In genomic region chr20:59772373-59772705, GRCh38 we compare ENCODE assay signal across 20 cellular contexts.
A peak's percentile ranks its signal among the peaks of the same experiment; 100 is the strongest.
DNase-seq lines count a peak whose midpoint lies in the region; ATAC-seq and TF ChIP-seq lines count a peak whose summit lies in the region.
"Had no signal": no experiment of that assay in that cellular context is flagged by ENCODE, and none has a peak within 500 bp of the region (broad histone marks: within the 10 kb centered on the region; RNA-seq: fewer than 3 reads in every experiment).

No MANE protein-coding gene starts in this region.

- ATAC-seq in RWPE2 (ENCODE audit: low read depth) (no peak), HG02981 (IDR thresholded peaks at IDR 0.05; ENCODE audit: unreplicated experiment) (no peak), upper lobe of right lung (no peak)
- ATAC-seq: A549, HCT116, K562 had no signal

- CTCF ChIA-PET in HEK293T (lab: Yijun Ruan, JAX): no interaction called here

- no peak overlapping the region for H3K4me3 ChIP-seq in BLaER1
- H3K4me3 ChIP-seq in RWPE2 (ENCODE audit: severe bottlenecking): no peak overlapping the region
- H3K4me3 ChIP-seq in upper lobe of right lung: no peak overlapping the region
- H3K4me3 ChIP-seq: A549, GM23248, K562 had no signal

- no peaks in the 10 kb centered on the region for H3K9me3 ChIP-seq in BLaER1
- no peaks in the 10 kb centered on the region for H3K9me3 ChIP-seq in RWPE2 (ENCODE audit: severe bottlenecking)
- H3K9me3 ChIP-seq in upper lobe of right lung: no peaks in the 10 kb centered on the region
- H3K9me3 ChIP-seq: A549 had no signal

- DNase-seq in DMS79 treated with DMSO at 0.1 percent for 48 hours (lab: John Stamatoyannopoulos, UW) (peak; percentile 32), DMS79 (lab: John Stamatoyannopoulos, UW) (no peak), RWPE2 (ENCODE audit: low spot score) (peak; percentile 70), mesenteric fat pad (ENCODE audit: low spot score) (peak; percentile 24), upper lobe of right lung (no peak), HEK293T (ENCODE audit: extremely low spot score) (no peak)
- DNase-seq: AML-193; CD4-positive, alpha-beta memory T cell; DMS153; DND-41; EL; GM23248; IMR-90 had no signal

- POLR2A ChIA-PET in HEK293T (lab: Yijun Ruan, JAX): no interaction called here

- H3K9ac ChIP-seq in BLaER1: no peak overlapping the region
- H3K9ac ChIP-seq: GM23248 had no signal

- TF ChIP-seq CTCF in RWPE2 (IDR thresholded peaks at IDR 0.05; ENCODE audit: poor library complexity, severe bottlenecking) (no peak), upper lobe of right lung (IDR thresholded peaks at IDR 0.05) (no peak)

- peaks cover 100% of the 10 kb centered on the region for H4K20me1 ChIP-seq in BLaER1

- H3K4me1 ChIP-seq in BLaER1: peaks cover 92% of the 10 kb centered on the region
- no peaks in the 10 kb centered on the region for H3K4me1 ChIP-seq in RWPE2 (ENCODE audit: insufficient read depth, poor library complexity, severe bottlenecking)
- H3K4me1 ChIP-seq in upper lobe of right lung: no peaks in the 10 kb centered on the region
- H3K4me1 ChIP-seq: A549 had no signal

- peaks cover 100% of the 10 kb centered on the region for H3K36me3 ChIP-seq in BLaER1
- no peaks in the 10 kb centered on the region for H3K36me3 ChIP-seq in RWPE2 (ENCODE audit: low read depth)
- H3K36me3 ChIP-seq in upper lobe of right lung: no peaks in the 10 kb centered on the region

- peak overlapping the region; percentile 47; the same call in 1 of the 2 replicates for H3K4me2 ChIP-seq in BLaER1
- H3K4me2 ChIP-seq: A549 had no signal

- H3K27me3 ChIP-seq in BLaER1 (no peaks in the 10 kb centered on the region), RWPE2 (ENCODE audit: insufficient read depth, poor library complexity, severe bottlenecking) (peaks cover 9% of the 10 kb centered on the region), upper lobe of right lung (no peaks in the 10 kb centered on the region)

- no peak overlapping the region; the same call in 1 of the 2 replicates for H3K27ac ChIP-seq in BLaER1
- H3K27ac ChIP-seq in RWPE2 (ENCODE audit: poor library complexity, severe bottlenecking): no peak overlapping the region
- H3K27ac ChIP-seq in upper lobe of right lung: no peak overlapping the region
- H3K27ac ChIP-seq: 22Rv1, A549, GM23248, HL-60 had no signal

- intact Hi-C loops in upper lobe of right lung (cut with DNase I): no loop called here

TF ChIP-seq in HEK293T, 16 proteins besides CTCF, POLR2A, EP300 and RAD21:
- no peak for TF ChIP-seq FOXK2 (IDR thresholded peaks at IDR 0.05)
- TF ChIP-seq BHLHE40 (IDR thresholded peaks at IDR 0.05; ENCODE audit: borderline replicate concordance): no peak
- TF ChIP-seq LEF1 (IDR thresholded peaks at IDR 0.05; ENCODE audit: borderline replicate concordance): no peak
- no peak for TF ChIP-seq NFRKB (IDR thresholded peaks at IDR 0.05)
- no peak for TF ChIP-seq ELF4 (IDR thresholded peaks at IDR 0.05)
- TF ChIP-seq L3MBTL2 (conservative IDR thresholded peaks at IDR 0.05): no peak
- TF ChIP-seq ARNT (IDR thresholded peaks at IDR 0.05): no peak
- TF ChIP-seq SP1 (IDR thresholded peaks at IDR 0.05): no peak
- no peak for TF ChIP-seq HDGF (IDR thresholded peaks at IDR 0.05; ENCODE audit: borderline replicate concordance)
- TF ChIP-seq FOXA1 (IDR thresholded peaks at IDR 0.05): no peak
- TF ChIP-seq TARDBP (IDR thresholded peaks at IDR 0.05): no peak
- TF ChIP-seq SUZ12 (IDR thresholded peaks at IDR 0.05): no peak
- no peak for TF ChIP-seq CTBP1 (IDR thresholded peaks at IDR 0.05; ENCODE audit: borderline replicate concordance)
- TF ChIP-seq PKNOX1 (IDR thresholded peaks at IDR 0.05): no peak
- TF ChIP-seq ZNF384 (IDR thresholded peaks at IDR 0.05): no peak
- TF ChIP-seq FOXM1 (IDR thresholded peaks at IDR 0.05; ENCODE audit: borderline replicate concordance): no peak

Comparison
In these comparisons a context has a peak if more than half of its experiments do, and no peak if none do; other contexts are left out.
1. DNase-seq: peak in DMS79 treated with DMSO at 0.1 percent for 48 hours (single experiment), RWPE2 (single experiment) and mesenteric fat pad (single experiment); none in DMS79 (single experiment), upper lobe of right lung (single experiment) and HEK293T (single experiment).